Comparison of ENCODE assay signal across 2 cellular contexts in genomic region chr1:148760206-148760605, GRCh38. TPM values are rescaled to one million over a fixed set of nuclear protein-coding genes. Genes with fewer than 3 reads are reported as not detected.
"Had no signal": no experiment of that assay in that cellular context is flagged by ENCODE, and none has a peak within 500 bp of the region (broad histone marks: within the 10 kb centered on the region; RNA-seq: fewer than 3 reads in every experiment).

No MANE protein-coding gene starts in this region.

RNA-seq across cellular contexts. Expression of gene NUDT4B, which starts 11.6 kb away (rescaled TPM):
- total RNA-seq: activated CD8-positive, alpha-beta T cell treated with anti-CD3 and anti-CD28 coated beads for 36 hours; activated naive CD8-positive, alpha-beta T cell treated with anti-CD3 and anti-CD28 coated beads, Interleukin-2, amount 10 ng/mL, durations not matched to agents 7 days and 5 days had no signal
